In genomic region chr13:114142640-114143490, GRCh38 we compare ENCODE assay signal across 9 cellular contexts. TPM values are rescaled to one million over a fixed set of nuclear protein-coding genes. Genes with fewer than 3 reads are reported as not detected.
DNase-seq lines count a peak whose midpoint lies in the region; ATAC-seq lines count a peak whose summit lies in the region.
"Had no signal": no experiment of that assay in that cellular context is flagged by ENCODE, and none has a peak within 500 bp of the region (broad histone marks: within the 10 kb centered on the region; RNA-seq: fewer than 3 reads in every experiment).

No MANE protein-coding gene starts in this region.

- H3K14ac ChIP-seq in neuronal stem cell (ENCODE audit: low read length): peak overlapping the region; percentile 97

- H3K9me3 ChIP-seq in neuronal stem cell (replicated peaks in 1 of 2; ENCODE audit: control insufficient read depth in 2 of 2, insufficient read depth in 1 of 2, low read depth in 1 of 2, low read length in 2 of 2): peaks cover 0 to 10% of the 10 kb centered on the region in 2 donors
- H3K9me3 ChIP-seq: adrenal gland had no signal

- H2BK5ac ChIP-seq in neuronal stem cell (ENCODE audit: low read length): no peak overlapping the region

- no peak overlapping the region for H4K91ac ChIP-seq in neuronal stem cell (ENCODE audit: low read depth, low read length, poor library complexity)

- H3K36me3 ChIP-seq in neuronal stem cell (replicated peaks in 1 of 2; ENCODE audit: control insufficient read depth in 2 of 2, insufficient read depth in 2 of 2, low read length in 2 of 2): peaks cover 0 to 2% of the 10 kb centered on the region in 2 donors
- H3K36me3 ChIP-seq: adrenal gland had no signal

- peak overlapping the region; percentile 42 for H2BK12ac ChIP-seq in neuronal stem cell (ENCODE audit: low read length)

- H3K79me1 ChIP-seq in neuronal stem cell (ENCODE audit: low read depth, low read length): no peaks in the 10 kb centered on the region

- H3K4me1 ChIP-seq in neuronal stem cell (ENCODE audit: control insufficient read depth in 2 of 2, insufficient read depth in 1 of 2, low read depth in 1 of 2, low read length in 2 of 2): peaks cover 6 to 16% of the 10 kb centered on the region in 2 donors
- H3K4me1 ChIP-seq: adrenal gland had no signal

- peak overlapping the region; percentile 51 for H2BK120ac ChIP-seq in neuronal stem cell (ENCODE audit: low read depth, low read length)

- peak overlapping the region; percentile 91 for H3K18ac ChIP-seq in neuronal stem cell (ENCODE audit: low read length)

- peaks cover 0 to 8% (median 0%) of the 10 kb centered on the region in 3 experiments for H3K27me3 ChIP-seq in neuronal stem cell (ENCODE audit: control insufficient read depth in 3 of 3, insufficient read depth in 3 of 3, low read depth in 1 of 3, low read length in 3 of 3)
- H3K27me3 ChIP-seq: adrenal gland had no signal

- H2AK5ac ChIP-seq in neuronal stem cell (ENCODE audit: low read depth, low read length): peak overlapping the region; percentile 93

- H4K8ac ChIP-seq in neuronal stem cell (ENCODE audit: low read depth, low read length): no peak overlapping the region

- peak; percentile 91 for DNase-seq in NCI-H69 (lab: John Stamatoyannopoulos, UW)
- DNase-seq in activated T-helper 9 cell treated with anti-CD3 and anti-CD28 coated beads, Interleukin-2, amount 50 U/mL, for 16 hours (ENCODE audit: low read depth): peak; percentile 55
- DNase-seq in neuronal stem cell (ENCODE audit: low spot score): no peak
- DNase-seq in NCI-H82 treated with DMSO at 0.1 percent for 48 hours (lab: John Stamatoyannopoulos, UW; ENCODE audit: unreplicated experiment): no peak
- no peak for DNase-seq in NCI-H226

- H2AFZ ChIP-seq in neuronal stem cell (ENCODE audit: low read length): no peak overlapping the region

- no peak overlapping the region for H3K27ac ChIP-seq in neuronal stem cell (replicated peaks; ENCODE audit: low read length)
- H3K27ac ChIP-seq: adrenal gland had no signal

- 100% methylated on average over 2 of the region's 28 CpGs; no CpG with 5 or more reads in 1 of the 2 donors for WGBS in neuronal stem cell (ENCODE audit: extremely low coverage in 2 of 2, insufficient read length in 2 of 2, insufficient replicate concordance in 1 of 2), 2 donors

- H3K23ac ChIP-seq in neuronal stem cell (ENCODE audit: low read depth, low read length, poor library complexity): peak overlapping the region; percentile 77

- H3K4me3 ChIP-seq in neuronal stem cell (ENCODE audit: low read length in 2 of 2): no peak overlapping the region
- H3K4me3 ChIP-seq: adrenal gland had no signal

- H3K9ac ChIP-seq in neuronal stem cell (ENCODE audit: low read depth, low read length, poor library complexity): peak overlapping the region; percentile 57

- no peak overlapping the region for H3K4me2 ChIP-seq in neuronal stem cell (ENCODE audit: insufficient read depth, low read length, poor library complexity, severe bottlenecking)

- peak; percentile 29 for ATAC-seq in GM18907 (IDR thresholded peaks at IDR 0.05; ENCODE audit: unreplicated experiment)
- ATAC-seq in GM19035 (IDR thresholded peaks at IDR 0.05; ENCODE audit: unreplicated experiment): no peak
- ATAC-seq in GM18858 (IDR thresholded peaks at IDR 0.05; ENCODE audit: unreplicated experiment): no peak

- no peak overlapping the region for H3K4ac ChIP-seq in neuronal stem cell (ENCODE audit: low read length)

- peak overlapping the region; percentile 95 for H2BK15ac ChIP-seq in neuronal stem cell (ENCODE audit: low read length)

RNA-seq across cellular contexts. Expression of gene RASA3, which starts 10.4 kb away (rescaled TPM):
- polyA plus RNA-seq in neuronal stem cell (2013, experiment 1 of 2): 9.5 TPM
- 8.9 TPM for polyA plus RNA-seq in neuronal stem cell (2013, experiment 2 of 2)

RNA-seq across cellular contexts. Expression of gene CFAP97D2, which starts 36.2 kb away (rescaled TPM):
- polyA plus RNA-seq in neuronal stem cell (2013, experiment 1 of 2): 0.22 TPM
- polyA plus RNA-seq in neuronal stem cell (2013, experiment 2 of 2): 0.11 TPM
- polyA plus RNA-seq: adrenal gland had no signal

Comparison
In these comparisons a context has a peak if more than half of its experiments do, and no peak if none do; other contexts are left out.
1. DNase-seq: peak in NCI-H69 (single experiment) and activated T-helper 9 cell treated with anti-CD3 and anti-CD28 coated beads, Interleukin-2, amount 50 U/mL, for 16 hours (single experiment); none in neuronal stem cell (single experiment), NCI-H82 treated with DMSO at 0.1 percent for 48 hours (single experiment) and NCI-H226 (single experiment).